In genomic region chr4:6404611-6405416, GRCh38 we compare ENCODE assay signal across 19 cellular contexts.
DNase-seq lines count a peak whose midpoint lies in the region; ATAC-seq and TF ChIP-seq lines count a peak whose summit lies in the region.
"Had no signal": no experiment of that assay in that cellular context is flagged by ENCODE, and none has a peak within 500 bp of the region (broad histone marks: within the 10 kb centered on the region; RNA-seq: fewer than 3 reads in every experiment).

No MANE protein-coding gene starts in this region.

- peaks cover 39% of the 10 kb centered on the region for H3K27me3 Mint-ChIP-seq in brain

- ATAC-seq in HG02981 (IDR thresholded peaks at IDR 0.05; ENCODE audit: unreplicated experiment) = no peak
- no peak for ATAC-seq in HG03095 (IDR thresholded peaks at IDR 0.05; ENCODE audit: unreplicated experiment)
- ATAC-seq: activated CD8-positive, alpha-beta T cell treated with anti-CD3 and anti-CD28 coated beads for 36 hours; stimulated activated naive CD8-positive, alpha-beta T cell treated with anti-CD3 and anti-CD28 coated beads, Interleukin-15, Interleukin-2, amounts not matched to agents 100 U/mL and 50 U/mL, for 24 hours had no signal

- H3K9me3 ChIP-seq in BLaER1 = no peaks in the 10 kb centered on the region
- H3K9me3 ChIP-seq: spleen had no signal

- H3K4me3 ChIP-seq in BLaER1 = no peak overlapping the region
- H3K4me3 ChIP-seq: coronary artery, spleen had no signal

- no peak for TF ChIP-seq CTCF in brain (conservative IDR thresholded peaks at IDR 0.05)

- H3K4me1 Mint-ChIP-seq in brain = peaks cover 26% of the 10 kb centered on the region
- H3K4me1 Mint-ChIP-seq: CD8-positive, alpha-beta memory T cell had no signal

- H3K9ac ChIP-seq in BLaER1 = no peak overlapping the region

- no peak overlapping the region for H3K27ac ChIP-seq in BLaER1
- H3K27ac ChIP-seq: coronary artery, HL-60, spleen had no signal

- peak overlapping the region; percentile 65 for H3K4me2 ChIP-seq in BLaER1

- H3K9me3 Mint-ChIP-seq in brain = peaks cover 0 to 12% (median 0%) of the 10 kb centered on the region in 5 experiments
- H3K9me3 Mint-ChIP-seq: activated CD8-positive, alpha-beta T cell treated with anti-CD3 and anti-CD28 coated beads for 36 hours; CD8-positive, alpha-beta memory T cell had no signal

- H3K36me3 ChIP-seq in BLaER1 = no peaks in the 10 kb centered on the region
- H3K36me3 ChIP-seq: spleen had no signal

- peak overlapping the region in 1 of 5 experiments; percentile 36 for H3K4me3 Mint-ChIP-seq in brain
- H3K4me3 Mint-ChIP-seq: activated CD8-positive, alpha-beta T cell treated with anti-CD3 and anti-CD28 coated beads for 36 hours; CD8-positive, alpha-beta memory T cell had no signal

- peaks cover 41% of the 10 kb centered on the region for H3K4me1 ChIP-seq in BLaER1
- H3K4me1 ChIP-seq: spleen had no signal

- no peaks in the 10 kb centered on the region for H3K36me3 Mint-ChIP-seq in brain
- H3K36me3 Mint-ChIP-seq: CD8-positive, alpha-beta memory T cell had no signal

- peak overlapping the region in 3 of 5 experiments; percentile 16 to 64 (median 33) for H3K27ac Mint-ChIP-seq in brain
- H3K27ac Mint-ChIP-seq: activated CD8-positive, alpha-beta T cell treated with anti-CD3 and anti-CD28 coated beads for 36 hours; CD8-positive, alpha-beta memory T cell had no signal

- peak; percentile 19 for DNase-seq in DMS153 treated with DMSO at 0.1 percent for 48 hours (lab: John Stamatoyannopoulos, UW; ENCODE audit: unreplicated experiment)
- DNase-seq in NCI-H2107 treated with DMSO at 0.1 percent for 48 hours (lab: John Stamatoyannopoulos, UW; ENCODE audit: unreplicated experiment) = peak; percentile 21
- DNase-seq in EL = no peak
- no peak for DNase-seq in AML-193 (lab: John Stamatoyannopoulos, UW)
- DNase-seq: activated CD4-positive, CD25-positive, alpha-beta regulatory T cell treated with anti-CD3 and anti-CD28 coated beads, Interleukin-2, amount 50 U/mL, for 72 hours; activated CD8-positive, alpha-beta T cell treated with anti-CD3 and anti-CD28 coated beads for 36 hours; activated gamma-delta T cell; NCI-H446 treated with DMSO at 0.1 percent for 48 hours; nucleus accumbens; spleen; stimulated activated CD4-positive, alpha-beta T cell treated with anti-CD3 and anti-CD28 coated beads, Interleukin-4, amount 100 ng/mL, for 4 hours; stimulated activated naive CD8-positive, alpha-beta T cell treated with anti-CD3 and anti-CD28 coated beads, Interleukin-15, Interleukin-2, amounts not matched to agents 100 U/mL and 50 U/mL, for 24 hours had no signal

- no peaks in the 10 kb centered on the region for H4K20me1 ChIP-seq in BLaER1

- no peaks in the 10 kb centered on the region for H3K27me3 ChIP-seq in BLaER1

Comparison
In these comparisons a context has a peak if more than half of its experiments do, and no peak if none do; other contexts are left out.
1. DNase-seq: peak in DMS153 treated with DMSO at 0.1 percent for 48 hours (single experiment) and NCI-H2107 treated with DMSO at 0.1 percent for 48 hours (single experiment); none in EL (single experiment) and AML-193 (0 of 2).